ENCODE assay signal across 9 cellular contexts in genomic region chr3:78659386-78659987, GRCh38.
A peak's percentile ranks its signal among the peaks of the same experiment; 100 is the strongest.
DNase-seq lines count a peak whose midpoint lies in the region; ATAC-seq and TF ChIP-seq lines count a peak whose summit lies in the region.
"Had no signal": no experiment of that assay in that cellular context is flagged by ENCODE, and none has a peak within 500 bp of the region (broad histone marks: within the 10 kb centered on the region; RNA-seq: fewer than 3 reads in every experiment).

No MANE protein-coding gene starts in this region.

- peaks cover 64% of the 10 kb centered on the region for H3K36me3 Mint-ChIP-seq in nephron progenitor cell (ENCODE audit: low read depth)

- DNase-seq in AG09319 (ENCODE audit: extremely low read depth, low read depth) (no peak), G401 (ENCODE audit: low spot score) (peak; percentile 72), NCI-H69 (lab: John Stamatoyannopoulos, UW) (peak; percentile 63), dedifferentiated amniotic fluid mesenchymal stem cell (ENCODE audit: extremely low spot score) (peak; percentile 69), nephron progenitor cell (peak; percentile 39), amniotic stem cell (lab: John Stamatoyannopoulos, UW) (no peak)
- no peak for DNase-seq in stimulated activated naive CD4-positive, alpha-beta T cell (lab: John Stamatoyannopoulos, UW)

- no peak overlapping the region for H3K4me3 Mint-ChIP-seq in nephron progenitor cell

- no peak overlapping the region for H3K27ac Mint-ChIP-seq in nephron progenitor cell

- H3K9me3 Mint-ChIP-seq in nephron progenitor cell, result no peaks in the 10 kb centered on the region

- ATAC-seq in HG02610 (IDR thresholded peaks at IDR 0.05; ENCODE audit: unreplicated experiment), result no peak
- ATAC-seq: left colon had no signal

- in situ Hi-C loops in G401 (cut with HindIII; ENCODE audit: low sequenced_read_pairs), result no loop called here

- peaks cover 7% of the 10 kb centered on the region for H3K4me1 Mint-ChIP-seq in nephron progenitor cell

- TF ChIP-seq CTCF in AG09319 (IDR thresholded peaks at IDR 0.05; ENCODE audit: low read depth, low read length) (peak; percentile 50), nephron progenitor cell (IDR thresholded peaks at IDR 0.05) (peak; percentile 71)

- H3K27me3 Mint-ChIP-seq in nephron progenitor cell (ENCODE audit: low read depth, poor library complexity), result no peaks in the 10 kb centered on the region

Comparison
In these comparisons a context has a peak if more than half of its experiments do, and no peak if none do; other contexts are left out.
1. DNase-seq: peak in G401 (single experiment), NCI-H69 (single experiment), dedifferentiated amniotic fluid mesenchymal stem cell (single experiment) and nephron progenitor cell (single experiment); none in AG09319 (single experiment), stimulated activated naive CD4-positive, alpha-beta T cell (0 of 6) and amniotic stem cell (single experiment).